9 cellular contexts compared by ENCODE assay signal in genomic region chr2:26008851-26009566, GRCh38. TPM values are rescaled to one million over a fixed set of nuclear protein-coding genes. Genes with fewer than 3 reads are reported as not detected.
DNase-seq lines count a peak whose midpoint lies in the region; ATAC-seq, FAIRE-seq and TF ChIP-seq lines count a peak whose summit lies in the region.
"Had no signal": no experiment of that assay in that cellular context is flagged by ENCODE, and none has a peak within 500 bp of the region (broad histone marks: within the 10 kb centered on the region; RNA-seq: fewer than 3 reads in every experiment).

No MANE protein-coding gene starts in this region.

- TF ChIP-seq CTCF in transverse colon (IDR thresholded peaks at IDR 0.05) (no peak), GM10248 (IDR thresholded peaks at IDR 0.05; ENCODE audit: control extremely low read depth, extremely low read depth, low read depth, missing control alignments) (no peak)

- H3K27me3 Mint-ChIP-seq in activated T-helper 17 cell treated with anti-CD3 and anti-CD28 coated beads, Interleukin-2, amount 50 U/mL, for 72 hours = no peaks in the 10 kb centered on the region
- H3K27me3 Mint-ChIP-seq: activated CD4-positive, alpha-beta memory T cell treated with anti-CD3 and anti-CD28 coated beads for 36 hours had no signal

- H3K4me1 ChIP-seq in transverse colon = peaks cover 0 to 27% (median 17%) of the 10 kb centered on the region in 4 donors

- WGBS in transverse colon (ENCODE audit: low coverage in 1 of 2), 2 donors = 43 to 80% methylated on average over 1 to 2 of the region's 2 CpGs

- FAIRE-seq in GM12892 (lab: Jason Lieb, UNC) = no peak
- FAIRE-seq: islet of Langerhans had no signal

- no peaks in the 10 kb centered on the region for H3K36me3 Mint-ChIP-seq in activated T-helper 17 cell treated with anti-CD3 and anti-CD28 coated beads, Interleukin-2, amount 50 U/mL, for 72 hours (ENCODE audit: low read depth)
- H3K36me3 Mint-ChIP-seq: activated CD4-positive, alpha-beta memory T cell treated with anti-CD3 and anti-CD28 coated beads for 36 hours had no signal

- POLR2A ChIA-PET in GM10248 (lab: Yijun Ruan, JAX) = interaction anchor here (0.6 kb wide), 1 partner anchor 8 kb away, joined by 3 read pairs; no protein-coding TSS in a partner anchor

- TF ChIP-seq POLR2A in transverse colon (IDR thresholded peaks at IDR 0.05) = no peak
- TF ChIP-seq POLR2A in GM12892 (IDR thresholded peaks at IDR 0.05; ENCODE audit: low read depth, low read length) = no peak

- peak overlapping the region; percentile 48 to 69 (median 60) for H3K27ac ChIP-seq in transverse colon

- no peaks in the 10 kb centered on the region for H3K27me3 ChIP-seq in transverse colon

- peak; percentile 18 for ATAC-seq in activated T-helper 17 cell treated with anti-CD3 and anti-CD28 coated beads, Interleukin-2, amount 50 U/mL, for 72 hours (replicated peaks)

- no peak for TF ChIP-seq EP300 in transverse colon (IDR thresholded peaks at IDR 0.05; ENCODE audit: low read depth)

- no peak overlapping the region for H3K27ac Mint-ChIP-seq in activated T-helper 17 cell treated with anti-CD3 and anti-CD28 coated beads, Interleukin-2, amount 50 U/mL, for 72 hours
- H3K27ac Mint-ChIP-seq: activated CD4-positive, alpha-beta memory T cell treated with anti-CD3 and anti-CD28 coated beads for 36 hours had no signal

- peak; percentile 95 for DNase-seq in KBM-7
- peak in 26 of 51 donors; percentile 13 to 63 (median 28) for DNase-seq in hypothalamus (lab: John Stamatoyannopoulos, UW)
- peak; percentile 72 for DNase-seq in transverse colon
- no peak for DNase-seq in GM10248 (ENCODE audit: extremely low spot score)
- no peak for DNase-seq in NCI-H345 (lab: John Stamatoyannopoulos, UW)
- DNase-seq in GM12892 (ENCODE audit: insufficient read length) = no peak
- DNase-seq: activated CD4-positive, alpha-beta memory T cell treated with anti-CD3 and anti-CD28 coated beads for 36 hours had no signal

- H3K9me3 Mint-ChIP-seq in activated T-helper 17 cell treated with anti-CD3 and anti-CD28 coated beads, Interleukin-2, amount 50 U/mL, for 72 hours = no peaks in the 10 kb centered on the region

- CTCF ChIA-PET in GM10248 (lab: Yijun Ruan, JAX) = interaction anchor here (1.4 to 2.7 kb wide), 3 partner anchors 10 to 16 kb away, joined by 4 to 7 read pairs (median 4); no protein-coding TSS in a partner anchor

- no peak overlapping the region for H3K4me3 Mint-ChIP-seq in activated T-helper 17 cell treated with anti-CD3 and anti-CD28 coated beads, Interleukin-2, amount 50 U/mL, for 72 hours
- H3K4me3 Mint-ChIP-seq: activated CD4-positive, alpha-beta memory T cell treated with anti-CD3 and anti-CD28 coated beads for 36 hours had no signal

- H3K4me3 ChIP-seq in transverse colon = no peak overlapping the region

- no peaks in the 10 kb centered on the region for H3K36me3 ChIP-seq in transverse colon

- in situ Hi-C loops in KBM-7 (cut with MboI; ENCODE audit: low pct_unique_long_range_greater_than_20kb, low sequenced_read_pairs) = no loop called here
- in situ Hi-C loops in transverse colon (cut with MboI; ENCODE audit: low pct_ligation_motif_present in 1 of 4, low pct_unique_long_range_greater_than_20kb in 1 of 4, low sequenced_read_pairs in 3 of 4) = no loop called here

- intact Hi-C loops in transverse colon (cut with DNase I; ENCODE audit: low total_unique reads) = no loop called here

- no peaks in the 10 kb centered on the region for H3K4me1 Mint-ChIP-seq in activated T-helper 17 cell treated with anti-CD3 and anti-CD28 coated beads, Interleukin-2, amount 50 U/mL, for 72 hours

- H3K9me3 ChIP-seq in transverse colon = no peaks in the 10 kb centered on the region

RNA-seq across cellular contexts. Expression of gene RAB10, which starts 24.9 kb away (rescaled TPM):
- total RNA-seq in activated T-helper 17 cell treated with anti-CD3 and anti-CD28 coated beads, Interleukin-2, amount 50 U/mL, for 72 hours = 100 to 1,000 TPM in 1 of 2 donors, 10 to 100 TPM in 1; 68.5 to 107 TPM
- total RNA-seq in transverse colon = 100 to 1,000 TPM in 3 of 4 donors, 10 to 100 TPM in 1; 99.5 to 150 (median 144) TPM
- 68.0 TPM for polyA plus RNA-seq in GM12892 (2012; ENCODE audit: missing spikeins)

RNA-seq across cellular contexts. Expression of gene KIF3C, which starts 26.7 kb away (rescaled TPM):
- 1 to 10 TPM; 3.0 to 3.4 TPM for total RNA-seq in activated T-helper 17 cell treated with anti-CD3 and anti-CD28 coated beads, Interleukin-2, amount 50 U/mL, for 72 hours
- 1 to 10 TPM in 3 of 4 donors, under 1 TPM in 1; 0.37 to 3.2 (median 2.0) TPM for total RNA-seq in transverse colon
- 1.4 TPM for polyA plus RNA-seq in GM12892 (2012; ENCODE audit: missing spikeins)

Comparison
In these comparisons a context has a peak if more than half of its experiments do, and no peak if none do; other contexts are left out.
1. DNase-seq: peak in KBM-7 (single experiment), hypothalamus (26 of 51) and transverse colon (single experiment); none in GM10248 (single experiment), NCI-H345 (single experiment) and GM12892 (single experiment).